1 cellular context compared by ENCODE assay signal in genomic region chr17:17591408-17592265, GRCh38.
A peak's percentile ranks its signal among the peaks of the same experiment; 100 is the strongest.
TF ChIP-seq lines count a peak whose summit lies in the region.

TSS of gene PEMT (minus strand) at chr17:17591708. CDS start at chr17:17591626, 82 bp downstream.

TF ChIP-seq in HEK293, 187 proteins besides CTCF, POLR2A, EP300 and RAD21 (continued from another document):
- TF ChIP-seq PBX3 (CRISPR knock-in tag; IDR thresholded peaks at IDR 0.05), result peak; percentile 73; the same call in 1 of the 2 replicates
- TF ChIP-seq KLF10 (tag by site-specific recombination; IDR thresholded peaks at IDR 0.05), result peak; percentile 86
- TF ChIP-seq ATF2 (tag by site-specific recombination; IDR thresholded peaks at IDR 0.05; ENCODE audit: low read depth), result peak; percentile 64
- TF ChIP-seq YY1 (tag by site-specific recombination; IDR thresholded peaks at IDR 0.05), result peak; percentile 83
- TF ChIP-seq ZNF10 (tag by site-specific recombination; IDR thresholded peaks at IDR 0.05), result peak; percentile 89; the same call in 1 of the 2 replicates
- TF ChIP-seq ZXDB (tag by site-specific recombination; IDR thresholded peaks at IDR 0.05), result peak; percentile 95
- peak; percentile 98 for TF ChIP-seq KLF1 (tag by site-specific recombination; IDR thresholded peaks at IDR 0.05)
- TF ChIP-seq ZNF76 (tag by site-specific recombination; IDR thresholded peaks at IDR 0.05; ENCODE audit: borderline replicate concordance, low read depth), result peak; percentile 100
- TF ChIP-seq ZNF121 (tag by site-specific recombination; IDR thresholded peaks at IDR 0.05), result peak; percentile 46; the same call in 1 of the 2 replicates
- TF ChIP-seq ZNF639 (tag by site-specific recombination; IDR thresholded peaks at IDR 0.05), result peak; percentile 95
- TF ChIP-seq ZNF510 (tag by site-specific recombination; IDR thresholded peaks at IDR 0.05; ENCODE audit: insufficient replicate concordance), result no peak
- TF ChIP-seq, protein P1, sequence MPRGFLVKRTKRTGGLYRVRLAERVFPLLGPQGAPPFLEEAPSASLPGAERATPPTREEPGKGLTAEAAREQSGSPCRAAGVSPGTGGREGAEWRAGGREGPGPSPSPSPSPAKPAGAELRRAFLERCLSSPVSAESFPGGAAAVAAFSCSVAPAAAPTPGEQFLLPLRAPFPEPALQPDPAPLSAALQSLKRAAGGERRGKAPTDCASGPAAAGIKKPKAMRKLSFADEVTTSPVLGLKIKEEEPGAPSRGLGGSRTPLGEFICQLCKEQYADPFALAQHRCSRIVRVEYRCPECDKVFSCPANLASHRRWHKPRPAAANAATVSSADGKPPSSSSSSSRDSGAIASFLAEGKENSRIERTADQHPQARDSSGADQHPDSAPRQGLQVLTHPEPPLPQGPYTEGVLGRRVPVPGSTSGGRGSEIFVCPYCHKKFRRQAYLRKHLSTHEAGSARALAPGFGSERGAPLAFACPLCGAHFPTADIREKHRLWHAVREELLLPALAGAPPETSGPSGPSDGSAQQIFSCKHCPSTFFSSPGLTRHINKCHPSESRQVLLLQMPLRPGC (tag by site-specific recombination; IDR thresholded peaks at IDR 0.05), result peak; percentile 83
- peak; percentile 61; the same call in 1 of the 2 replicates for TF ChIP-seq ZNF785 (tag by site-specific recombination; IDR thresholded peaks at IDR 0.05)
- peak; percentile 56; the same call in 1 of the 2 replicates for TF ChIP-seq TRIM28 (IDR thresholded peaks at IDR 0.05; ENCODE audit: borderline replicate concordance, low read length)
- peak; percentile 70; the same call in 1 of the 2 replicates for TF ChIP-seq ZNF184 (tag by site-specific recombination; IDR thresholded peaks at IDR 0.05)
- TF ChIP-seq ZNF350 (tag by site-specific recombination; IDR thresholded peaks at IDR 0.05), result no peak
- TF ChIP-seq ZNF16 (tag by site-specific recombination; IDR thresholded peaks at IDR 0.05; ENCODE audit: low read depth), result no peak
- TF ChIP-seq SETDB1 (IDR thresholded peaks at IDR 0.05; ENCODE audit: insufficient read length, low read length), result peak; percentile 52
- peak; percentile 80 for TF ChIP-seq SP2 (tag by site-specific recombination; IDR thresholded peaks at IDR 0.05)
- TF ChIP-seq ZNF18 (tag by site-specific recombination; IDR thresholded peaks at IDR 0.05), result 0 out of 2 replicates have a peak, but pooled peaks have one; percentile 28
- TF ChIP-seq ZNF677 (tag by site-specific recombination; IDR thresholded peaks at IDR 0.05), result peak; percentile 56; the same call in 1 of the 2 replicates
- peak; percentile 47; the same call in 1 of the 2 replicates for TF ChIP-seq ZIC2 (tag by site-specific recombination; IDR thresholded peaks at IDR 0.05)
- peak; percentile 97 for TF ChIP-seq KLF9 (tag by site-specific recombination; IDR thresholded peaks at IDR 0.05; ENCODE audit: low read depth)
- peak; percentile 46; the same call in 1 of the 2 replicates for TF ChIP-seq ZNF146 (tag by site-specific recombination; IDR thresholded peaks at IDR 0.05)
- TF ChIP-seq ZBTB6 (tag by site-specific recombination; IDR thresholded peaks at IDR 0.05), result peak; percentile 74; the same call in 1 of the 2 replicates
- peak; percentile 36; the same call in 1 of the 2 replicates for TF ChIP-seq FEZF1 (tag by site-specific recombination; IDR thresholded peaks at IDR 0.05)
- TF ChIP-seq ZNF843 (tag by site-specific recombination; IDR thresholded peaks at IDR 0.05), result peak; percentile 55; the same call in 1 of the 2 replicates
- no peak for TF ChIP-seq ZNF791 (tag by site-specific recombination; IDR thresholded peaks at IDR 0.05)
- no peak for TF ChIP-seq ZNF266 (tag by site-specific recombination; IDR thresholded peaks at IDR 0.05; ENCODE audit: low read depth)
- TF ChIP-seq ZNF274 (IDR thresholded peaks at IDR 0.05; ENCODE audit: low read length), result no peak
- TF ChIP-seq ZNF274 (tag by site-specific recombination; IDR thresholded peaks at IDR 0.05; ENCODE audit: borderline replicate concordance), result no peak
- peak; percentile 97 for TF ChIP-seq ZNF660 (tag by site-specific recombination; IDR thresholded peaks at IDR 0.05)
TF ChIP-seq in HEK293: peak in this region for 88.
